In genomic region chr1:241698177-241698576, GRCh38 we compare ENCODE assay signal across 8 cellular contexts. TPM values are rescaled to one million over a fixed set of nuclear protein-coding genes. Genes with fewer than 3 reads are reported as not detected.
"Had no signal": no experiment of that assay in that cellular context is flagged by ENCODE, and none has a peak within 500 bp of the region (broad histone marks: within the 10 kb centered on the region; RNA-seq: fewer than 3 reads in every experiment).

No MANE protein-coding gene starts in this region.

- DNase-seq: IMR-90, KBM-7, KG1 had no signal

- H3K27ac ChIP-seq: HL-60 had no signal

- ATAC-seq: HepG2 had no signal

- FAIRE-seq: HepG2, HTR-8/SVneo had no signal

RNA-seq across cellular contexts. Expression of gene WDR64, which starts 46.1 kb away (rescaled TPM):
- total RNA-seq: HepG2, HT-29, HT1080, IMR-90 had no signal
- polyA plus RNA-seq: HepG2, IMR-90 had no signal
